In genomic region chr7:66751945-66752344, GRCh38 we compare ENCODE assay signal across 19 cellular contexts. TPM values are rescaled to one million over a fixed set of nuclear protein-coding genes. Genes with fewer than 3 reads are reported as not detected.
A peak's percentile ranks its signal among the peaks of the same experiment; 100 is the strongest.
DNase-seq lines count a peak whose midpoint lies in the region; ATAC-seq and TF ChIP-seq lines count a peak whose summit lies in the region.
"Had no signal": no experiment of that assay in that cellular context is flagged by ENCODE, and none has a peak within 500 bp of the region (broad histone marks: within the 10 kb centered on the region; RNA-seq: fewer than 3 reads in every experiment).

No MANE protein-coding gene starts in this region.

- peaks cover 16% of the 10 kb centered on the region for H3K4me1 Mint-ChIP-seq in activated T-helper 17 cell treated with anti-CD3 and anti-CD28 coated beads, Interleukin-2, amount 50 U/mL, for 72 hours
- H3K4me1 Mint-ChIP-seq in mesothelial cell of epicardium, result peaks cover 21% of the 10 kb centered on the region
- peaks cover 48% of the 10 kb centered on the region for H3K4me1 Mint-ChIP-seq in stimulated activated effector memory CD8-positive, alpha-beta T cell treated with anti-CD3 and anti-CD28 coated beads, Interleukin-12 subunit alpha, Interleukin-12 subunit beta, amount 100 ng/mL, for 72 hours
- H3K4me1 Mint-ChIP-seq in activated naive CD4-positive, alpha-beta T cell treated with anti-CD3 and anti-CD28 coated beads, Interleukin-2, amount 10 ng/mL, durations not matched to agents 7 days and 5 days, result peaks cover 6% of the 10 kb centered on the region
- H3K4me1 Mint-ChIP-seq: H9 had no signal

- H3K36me3 Mint-ChIP-seq in activated T-helper 17 cell treated with anti-CD3 and anti-CD28 coated beads, Interleukin-2, amount 50 U/mL, for 72 hours (ENCODE audit: low read depth), result peaks cover 8% of the 10 kb centered on the region
- H3K36me3 Mint-ChIP-seq in mesothelial cell of epicardium, result peaks cover 9% of the 10 kb centered on the region
- H3K36me3 Mint-ChIP-seq in stimulated activated effector memory CD8-positive, alpha-beta T cell treated with anti-CD3 and anti-CD28 coated beads, Interleukin-12 subunit alpha, Interleukin-12 subunit beta, amount 100 ng/mL, for 72 hours, result peaks cover 8% of the 10 kb centered on the region
- H3K36me3 Mint-ChIP-seq in activated naive CD4-positive, alpha-beta T cell treated with anti-CD3 and anti-CD28 coated beads, Interleukin-2, amount 10 ng/mL, durations not matched to agents 7 days and 5 days, result no peaks in the 10 kb centered on the region

- no peaks in the 10 kb centered on the region for H3K27me3 Mint-ChIP-seq in activated T-helper 17 cell treated with anti-CD3 and anti-CD28 coated beads, Interleukin-2, amount 50 U/mL, for 72 hours
- H3K27me3 Mint-ChIP-seq in mesothelial cell of epicardium (ENCODE audit: low read depth), result no peaks in the 10 kb centered on the region
- H3K27me3 Mint-ChIP-seq in activated naive CD4-positive, alpha-beta T cell treated with anti-CD3 and anti-CD28 coated beads, Interleukin-2, amount 10 ng/mL, durations not matched to agents 7 days and 5 days, result no peaks in the 10 kb centered on the region
- H3K27me3 Mint-ChIP-seq: CD4-positive, CD25-positive, alpha-beta regulatory T cell; CD8-positive, alpha-beta memory T cell had no signal

- DNase-seq in ELF-1 (ENCODE audit: low read depth, low spot score), result peak; percentile 30
- DNase-seq in mesothelial cell of epicardium (ENCODE audit: low spot score in 2 of 2, unreplicated experiment in 2 of 2), result no peak
- DNase-seq in stimulated activated effector memory CD8-positive, alpha-beta T cell treated with anti-CD3 and anti-CD28 coated beads, Interleukin-12 subunit alpha, Interleukin-12 subunit beta, amount 100 ng/mL, for 72 hours (ENCODE audit: low spot score in 2 of 2), result no peak
- no peak for DNase-seq in NCI-H2171 (lab: John Stamatoyannopoulos, UW)
- DNase-seq in activated naive CD4-positive, alpha-beta T cell treated with anti-CD3 and anti-CD28 coated beads, Interleukin-2, amount 10 ng/mL, durations not matched to agents 7 days and 5 days, result no peak
- DNase-seq in dedifferentiated amniotic fluid mesenchymal stem cell (ENCODE audit: extremely low spot score), result no peak
- no peak for DNase-seq in cerebellum (ENCODE audit: low spot score)
- DNase-seq: 8988T; BE2C; C1 segment of cervical spinal cord; CD4-positive, CD25-positive, alpha-beta regulatory T cell; CD8-positive, alpha-beta memory T cell; COR-L47; DMS 273 treated with DMSO at 0.1 percent for 48 hours; DMS53; DND-41; EL; H9 had no signal

- H3K27ac Mint-ChIP-seq in activated T-helper 17 cell treated with anti-CD3 and anti-CD28 coated beads, Interleukin-2, amount 50 U/mL, for 72 hours, result peak overlapping the region; percentile 74
- peak overlapping the region; percentile 71 for H3K27ac Mint-ChIP-seq in mesothelial cell of epicardium
- peak overlapping the region; percentile 43 for H3K27ac Mint-ChIP-seq in stimulated activated effector memory CD8-positive, alpha-beta T cell treated with anti-CD3 and anti-CD28 coated beads, Interleukin-12 subunit alpha, Interleukin-12 subunit beta, amount 100 ng/mL, for 72 hours
- no peak overlapping the region for H3K27ac Mint-ChIP-seq in activated naive CD4-positive, alpha-beta T cell treated with anti-CD3 and anti-CD28 coated beads, Interleukin-2, amount 10 ng/mL, durations not matched to agents 7 days and 5 days

- no peaks in the 10 kb centered on the region for H3K9me3 Mint-ChIP-seq in activated T-helper 17 cell treated with anti-CD3 and anti-CD28 coated beads, Interleukin-2, amount 50 U/mL, for 72 hours
- no peaks in the 10 kb centered on the region for H3K9me3 Mint-ChIP-seq in mesothelial cell of epicardium
- H3K9me3 Mint-ChIP-seq in stimulated activated effector memory CD8-positive, alpha-beta T cell treated with anti-CD3 and anti-CD28 coated beads, Interleukin-12 subunit alpha, Interleukin-12 subunit beta, amount 100 ng/mL, for 72 hours, result no peaks in the 10 kb centered on the region
- H3K9me3 Mint-ChIP-seq in activated naive CD4-positive, alpha-beta T cell treated with anti-CD3 and anti-CD28 coated beads, Interleukin-2, amount 10 ng/mL, durations not matched to agents 7 days and 5 days, result no peaks in the 10 kb centered on the region
- H3K9me3 Mint-ChIP-seq: CD8-positive, alpha-beta memory T cell; H9 had no signal

- TF ChIP-seq CTCF in mesothelial cell of epicardium (IDR thresholded peaks at IDR 0.05; ENCODE audit: unreplicated experiment), result no peak

- CTCF ChIA-PET in activated naive CD4-positive, alpha-beta T cell treated with anti-CD3 and anti-CD28 coated beads, Interleukin-2, amount 10 ng/mL, durations not matched to agents 7 days and 5 days (lab: Charles Lee), result no interaction called here

- H3K4me3 Mint-ChIP-seq in activated T-helper 17 cell treated with anti-CD3 and anti-CD28 coated beads, Interleukin-2, amount 50 U/mL, for 72 hours, result peak overlapping the region; percentile 45
- H3K4me3 Mint-ChIP-seq in mesothelial cell of epicardium, result no peak overlapping the region
- H3K4me3 Mint-ChIP-seq in stimulated activated effector memory CD8-positive, alpha-beta T cell treated with anti-CD3 and anti-CD28 coated beads, Interleukin-12 subunit alpha, Interleukin-12 subunit beta, amount 100 ng/mL, for 72 hours, result no peak overlapping the region
- no peak overlapping the region for H3K4me3 Mint-ChIP-seq in activated naive CD4-positive, alpha-beta T cell treated with anti-CD3 and anti-CD28 coated beads, Interleukin-2, amount 10 ng/mL, durations not matched to agents 7 days and 5 days
- H3K4me3 Mint-ChIP-seq: CD8-positive, alpha-beta memory T cell; H9 had no signal

- no peak for ATAC-seq in activated T-helper 17 cell treated with anti-CD3 and anti-CD28 coated beads, Interleukin-2, amount 50 U/mL, for 72 hours (replicated peaks)
- no peak for ATAC-seq in stimulated activated effector memory CD8-positive, alpha-beta T cell treated with anti-CD3 and anti-CD28 coated beads, Interleukin-12 subunit alpha, Interleukin-12 subunit beta, amount 100 ng/mL, for 72 hours

RNA-seq across cellular contexts. Expression of gene RABGEF1, which starts 11.4 kb away (rescaled TPM):
- 10 to 100 TPM; 24.5 to 37.4 TPM for total RNA-seq in activated T-helper 17 cell treated with anti-CD3 and anti-CD28 coated beads, Interleukin-2, amount 50 U/mL, for 72 hours
- total RNA-seq in mesothelial cell of epicardium, result 21.8 to 24.6 TPM (median 22.6 TPM) in 3 replicates
- total RNA-seq in cerebellum, result 30.3 TPM
